ENCODE assay signal across 20 cellular contexts in genomic region chr10:132462463-132463332, GRCh38.
DNase-seq lines count a peak whose midpoint lies in the region; ATAC-seq, FAIRE-seq and TF ChIP-seq lines count a peak whose summit lies in the region.
"Had no signal": no experiment of that assay in that cellular context is flagged by ENCODE, and none has a peak within 500 bp of the region (broad histone marks: within the 10 kb centered on the region; RNA-seq: fewer than 3 reads in every experiment).

No MANE protein-coding gene starts in this region.

- no peak for ATAC-seq in gastrocnemius medialis
- no peak for ATAC-seq in SK-N-SH treated with all-trans-retinoic acid at 6 μM for 48 hours

- in situ Hi-C loops in gastrocnemius medialis (cut with MboI; ENCODE audit: low sequenced_read_pairs in 4 of 4): loop anchor here in 3 of 4 donors (5.0 to 25.0 kb wide), 3 partner anchors 52 to 250 kb away; no protein-coding TSS in a partner anchor

- no peak for TF ChIP-seq CTCF in kidney (IDR thresholded peaks at IDR 0.05; ENCODE audit: borderline replicate concordance, extremely low read depth, insufficient read depth)
- TF ChIP-seq CTCF in gastrocnemius medialis (IDR thresholded peaks at IDR 0.05 in 4 of 5, conservative IDR thresholded peaks at IDR 0.05 in 1 of 5): no peak
- TF ChIP-seq CTCF in prostate gland (IDR thresholded peaks at IDR 0.05): no peak

- 95% methylated on average over 35 of the region's 35 CpGs for WGBS in prostate gland

- no peak overlapping the region for H3K4me3 ChIP-seq in BLaER1 treated with 17β-estradiol and CSF1 and Interleukin-3, amounts not matched to agents 10 nM and 100 nM
- H3K4me3 ChIP-seq in duodenal mucosa (ENCODE audit: low read depth in 1 of 2, low read length in 2 of 2) (peak overlapping the region; percentile 25 to 43), kidney (ENCODE audit: low read length in 2 of 2) (no peak overlapping the region), gastrocnemius medialis (no peak overlapping the region), prostate gland (no peak overlapping the region)
- H3K4me3 ChIP-seq: hepatocyte, suprapubic skin had no signal

- peak overlapping the region in 8 of 11 experiments; percentile 3 to 92 (median 82); a peak in 14 of 22 replicates for H3K4me2 ChIP-seq in BLaER1 treated with 17β-estradiol and CSF1 and Interleukin-3, amounts not matched to agents 10 nM and 100 nM
- H3K4me2 ChIP-seq: hepatocyte had no signal

- no peaks in the 10 kb centered on the region for H3K9me3 ChIP-seq in BLaER1 treated with 17β-estradiol and CSF1 and Interleukin-3, amounts not matched to agents 10 nM and 100 nM (replicated peaks in 1 of 11)
- H3K9me3 ChIP-seq in duodenal mucosa (ENCODE audit: control insufficient read depth in 1 of 2, low read length in 2 of 2) (no peaks in the 10 kb centered on the region), kidney (ENCODE audit: control insufficient read depth in 1 of 2, low read length in 2 of 2) (no peaks in the 10 kb centered on the region), gastrocnemius medialis (no peaks in the 10 kb centered on the region), prostate gland (no peaks in the 10 kb centered on the region)
- H3K9me3 ChIP-seq: suprapubic skin had no signal

- H3K36me3 ChIP-seq in BLaER1 treated with 17β-estradiol and CSF1 and Interleukin-3, amounts not matched to agents 10 nM and 100 nM: no peaks in the 10 kb centered on the region
- no peaks in the 10 kb centered on the region for H3K36me3 ChIP-seq in duodenal mucosa (ENCODE audit: control insufficient read depth in 1 of 2, insufficient read depth in 2 of 2, low read length in 2 of 2)
- no peaks in the 10 kb centered on the region for H3K36me3 ChIP-seq in kidney (ENCODE audit: control insufficient read depth in 1 of 2, insufficient read depth in 2 of 2, low read length in 2 of 2)
- H3K36me3 ChIP-seq in gastrocnemius medialis: no peaks in the 10 kb centered on the region
- no peaks in the 10 kb centered on the region for H3K36me3 ChIP-seq in prostate gland
- H3K36me3 ChIP-seq: brain microvascular endothelial cell, suprapubic skin had no signal

- intact Hi-C loops in kidney (cut with DNase I) (no loop called here), gastrocnemius medialis (cut with DNase I; ENCODE audit: low total_unique reads) (loop anchor here (5.0 to 10.0 kb wide), 2 partner anchors 260 to 652 kb away; no protein-coding TSS in a partner anchor), prostate gland (cut with DNase I) (loop anchor here (5.0 kb wide), 1 partner anchor 115 kb away; no protein-coding TSS in a partner anchor)

- peaks cover 0 to 60% (median 6%) of the 10 kb centered on the region in 11 experiments; a peak in 12 of 22 replicates for H4K20me1 ChIP-seq in BLaER1 treated with 17β-estradiol and CSF1 and Interleukin-3, amounts not matched to agents 10 nM and 100 nM

- no peak for TF ChIP-seq POLR2A in gastrocnemius medialis (IDR thresholded peaks at IDR 0.05)
- no peak for TF ChIP-seq POLR2A in prostate gland (IDR thresholded peaks at IDR 0.05)

- FAIRE-seq in kidney (lab: Jason Lieb, UNC): no peak
- FAIRE-seq: endothelial cell of umbilical vein, RCC 7860 had no signal

- DNase-seq in kidney (peak; percentile 71), gastrocnemius medialis (peak in 1 of 2 donors; percentile 10), occipital lobe (lab: John Stamatoyannopoulos, UW) (no peak), NCI-H1417 (lab: John Stamatoyannopoulos, UW) (no peak), prostate gland (ENCODE audit: low spot score) (no peak)
- DNase-seq: activated CD8-positive, alpha-beta memory T cell treated with anti-CD3 and anti-CD28 coated beads, Interleukin-2, amount 50 U/mL, for 48 hours; activated effector memory CD4-positive, alpha-beta T cell treated with anti-CD3 and anti-CD28 coated beads, Interleukin-2, amount 50 U/mL, for 16 hours; brain microvascular endothelial cell; cortex of kidney; IMR-90; NCI-H1105 treated with DMSO at 0.1 percent for 48 hours; NCI-H2081 treated with DMSO at 0.1 percent for 48 hours; NCI-H510A treated with DMSO at 0.1 percent for 48 hours had no signal

- no peak overlapping the region for H3K27ac ChIP-seq in BLaER1 treated with 17β-estradiol and CSF1 and Interleukin-3, amounts not matched to agents 10 nM and 100 nM
- H3K27ac ChIP-seq in duodenal mucosa (ENCODE audit: low read depth, low read length) (no peak overlapping the region), kidney (ENCODE audit: low read depth in 2 of 2, low read length in 2 of 2) (no peak overlapping the region), gastrocnemius medialis (peak overlapping the region; percentile 91 to 98 (median 96)), prostate gland (no peak overlapping the region)
- H3K27ac ChIP-seq: brain microvascular endothelial cell, hepatocyte had no signal

- H3K9ac ChIP-seq in BLaER1 treated with 17β-estradiol and CSF1 and Interleukin-3, amounts not matched to agents 10 nM and 100 nM: peak overlapping the region in 2 of 11 experiments; percentile 9 to 13; a peak in 1 of 22 replicates
- H3K9ac ChIP-seq in duodenal mucosa (ENCODE audit: low read depth in 1 of 2, low read length in 2 of 2): peak overlapping the region; percentile 12 to 69
- no peak overlapping the region for H3K9ac ChIP-seq in kidney (ENCODE audit: low read length in 2 of 2)

- H3K4me1 ChIP-seq in BLaER1 treated with 17β-estradiol and CSF1 and Interleukin-3, amounts not matched to agents 10 nM and 100 nM: peaks cover 13 to 71% (median 48%) of the 10 kb centered on the region in 10 experiments
- H3K4me1 ChIP-seq in duodenal mucosa (ENCODE audit: control insufficient read depth in 1 of 2, insufficient read depth in 2 of 2, low read length in 2 of 2) (peaks cover 84 to 89% of the 10 kb centered on the region in 2 donors), kidney (ENCODE audit: control insufficient read depth in 1 of 2, insufficient read depth in 1 of 2, low read depth in 1 of 2, low read length in 2 of 2) (peaks cover 8 to 21% of the 10 kb centered on the region in 2 donors), gastrocnemius medialis (peaks cover 32% of the 10 kb centered on the region in 2 donors), prostate gland (replicated peaks) (peaks cover 5% of the 10 kb centered on the region)

- peaks cover 0 to 36% (median 0%) of the 10 kb centered on the region in 11 experiments; a peak in 5 of 22 replicates for H3K27me3 ChIP-seq in BLaER1 treated with 17β-estradiol and CSF1 and Interleukin-3, amounts not matched to agents 10 nM and 100 nM
- H3K27me3 ChIP-seq in duodenal mucosa (ENCODE audit: control insufficient read depth in 1 of 2, insufficient read depth in 2 of 2, low read length in 2 of 2) (no peaks in the 10 kb centered on the region), gastrocnemius medialis (no peaks in the 10 kb centered on the region), prostate gland (replicated peaks; ENCODE audit: insufficient read depth) (no peaks in the 10 kb centered on the region)
- H3K27me3 ChIP-seq: brain microvascular endothelial cell, hepatocyte had no signal

TF ChIP-seq in SK-N-SH treated with all-trans-retinoic acid at 6 μM for 48 hours, 23 proteins besides CTCF, POLR2A, EP300 and RAD21:
- no peak for TF ChIP-seq CSDC2 (CRISPR knock-in tag; IDR thresholded peaks at IDR 0.05)
- no peak for TF ChIP-seq OSR1 (CRISPR knock-in tag; IDR thresholded peaks at IDR 0.05)
- no peak for TF ChIP-seq TCF4 (CRISPR knock-in tag; IDR thresholded peaks at IDR 0.05; ENCODE audit: borderline replicate concordance)
- no peak for TF ChIP-seq ZFP30 (CRISPR knock-in tag; IDR thresholded peaks at IDR 0.05)
TF ChIP-seq in SK-N-SH treated with all-trans-retinoic acid at 6 μM for 48 hours: peak in this region for 0.

Comparison
In these comparisons a context has a peak if more than half of its experiments do, and no peak if none do; other contexts are left out.
1. H3K27ac ChIP-seq: peak in gastrocnemius medialis (4 of 4); none in BLaER1 treated with 17β-estradiol and CSF1 and Interleukin-3, amounts not matched to agents 10 nM and 100 nM (0 of 11), duodenal mucosa (single experiment), kidney (0 of 2) and prostate gland (0 of 2).
2. H3K4me3 ChIP-seq: peak in duodenal mucosa (2 of 2); none in BLaER1 treated with 17β-estradiol and CSF1 and Interleukin-3, amounts not matched to agents 10 nM and 100 nM (0 of 10), kidney (0 of 2), gastrocnemius medialis (0 of 4) and prostate gland (0 of 2).
3. H3K9ac ChIP-seq: peak in duodenal mucosa (2 of 2); none in kidney (0 of 2).